15 cellular contexts compared by ENCODE assay signal in genomic region chr4:4391866-4392265, GRCh38. TPM values are rescaled to one million over a fixed set of nuclear protein-coding genes. Genes with fewer than 3 reads are reported as not detected.
A peak's percentile ranks its signal among the peaks of the same experiment; 100 is the strongest.
DNase-seq lines count a peak whose midpoint lies in the region; ATAC-seq and TF ChIP-seq lines count a peak whose summit lies in the region.
"Had no signal": no experiment of that assay in that cellular context is flagged by ENCODE, and none has a peak within 500 bp of the region (broad histone marks: within the 10 kb centered on the region; RNA-seq: fewer than 3 reads in every experiment).

No MANE protein-coding gene starts in this region.

- H3K4me3 Mint-ChIP-seq in T-helper 17 cell (no peak overlapping the region), endothelial cell (ENCODE audit: unreplicated experiment) (no peak overlapping the region)
- H3K4me3 Mint-ChIP-seq: CD4-positive, alpha-beta T cell; H9 had no signal

- H3K36me3 Mint-ChIP-seq in T-helper 17 cell (ENCODE audit: low read depth) (peaks cover 12% of the 10 kb centered on the region), endothelial cell (ENCODE audit: low read depth, unreplicated experiment) (peaks cover 8% of the 10 kb centered on the region)

- no peaks in the 10 kb centered on the region for H3K79me2 ChIP-seq in osteoblast (ENCODE audit: insufficient read depth, low read length)

- peak overlapping the region in 3 of 11 experiments; percentile 21 to 53 (median 29); a peak in 3 of 22 replicates for H3K27ac ChIP-seq in BLaER1 treated with 17β-estradiol and CSF1 and Interleukin-3, amounts not matched to agents 10 nM and 100 nM
- H3K27ac ChIP-seq in osteoblast (ENCODE audit: low read depth, low read length), result no peak overlapping the region
- no peak overlapping the region for H3K27ac ChIP-seq in stomach
- H3K27ac ChIP-seq: GM23248 had no signal

- no peak for TF ChIP-seq POLR2A in stomach (IDR thresholded peaks at IDR 0.05)

- H3K27ac Mint-ChIP-seq in T-helper 17 cell (peak overlapping the region; percentile 78), endothelial cell (ENCODE audit: unreplicated experiment) (peak overlapping the region; percentile 48)
- H3K27ac Mint-ChIP-seq: CD4-positive, alpha-beta T cell; H9 had no signal

- TF ChIP-seq CTCF in endothelial cell (IDR thresholded peaks at IDR 0.05; ENCODE audit: unreplicated experiment) (no peak), osteoblast (IDR thresholded peaks at IDR 0.05; ENCODE audit: extremely low read depth, low read depth, low read length) (no peak), stomach (IDR thresholded peaks at IDR 0.05) (no peak)

- H3K9me3 ChIP-seq in BLaER1 treated with 17β-estradiol and CSF1 and Interleukin-3, amounts not matched to agents 10 nM and 100 nM (replicated peaks in 1 of 11), result no peaks in the 10 kb centered on the region
- H3K9me3 ChIP-seq in T-helper 17 cell (ENCODE audit: control insufficient read depth, low read length, poor library complexity, severe bottlenecking), result no peaks in the 10 kb centered on the region
- no peaks in the 10 kb centered on the region for H3K9me3 ChIP-seq in osteoblast (ENCODE audit: low read depth, low read length)
- no peaks in the 10 kb centered on the region for H3K9me3 ChIP-seq in stomach

- 65 to 73% (median 67%) methylated on average over 4 of the region's 4 CpGs for WGBS in stomach, 5 donors

- TF ChIP-seq EP300 in stomach (IDR thresholded peaks at IDR 0.05), result no peak

- H3K27me3 Mint-ChIP-seq in T-helper 17 cell (no peaks in the 10 kb centered on the region), endothelial cell (ENCODE audit: unreplicated experiment) (peaks cover 9% of the 10 kb centered on the region)
- H3K27me3 Mint-ChIP-seq: CD4-positive, alpha-beta T cell had no signal

- no peak overlapping the region for H3K4me3 ChIP-seq in BLaER1 treated with 17β-estradiol and CSF1 and Interleukin-3, amounts not matched to agents 10 nM and 100 nM
- H3K4me3 ChIP-seq in osteoblast (ENCODE audit: insufficient read depth, low read length) (no peak overlapping the region), stomach (no peak overlapping the region)
- H3K4me3 ChIP-seq: GM12878, GM23248 had no signal

- H3K36me3 ChIP-seq in BLaER1 treated with 17β-estradiol and CSF1 and Interleukin-3, amounts not matched to agents 10 nM and 100 nM, result no peaks in the 10 kb centered on the region
- H3K36me3 ChIP-seq in osteoblast (ENCODE audit: insufficient read depth, low read length) (no peaks in the 10 kb centered on the region), stomach (no peaks in the 10 kb centered on the region)

- intact Hi-C loops in stomach (cut with DNase I; ENCODE audit: low total_unique reads), result no loop called here
- intact Hi-C loops in left ventricle myocardium superior (cut with micrococcal nuclease), result no loop called here

- peaks cover 0 to 41% (median 12%) of the 10 kb centered on the region in 11 experiments; a peak in 14 of 22 replicates for H4K20me1 ChIP-seq in BLaER1 treated with 17β-estradiol and CSF1 and Interleukin-3, amounts not matched to agents 10 nM and 100 nM
- H4K20me1 ChIP-seq in osteoblast (ENCODE audit: insufficient read depth, low read length), result no peaks in the 10 kb centered on the region

- H3K4me1 ChIP-seq in BLaER1 treated with 17β-estradiol and CSF1 and Interleukin-3, amounts not matched to agents 10 nM and 100 nM, result peaks cover 20 to 54% (median 42%) of the 10 kb centered on the region in 10 experiments
- H3K4me1 ChIP-seq in osteoblast (ENCODE audit: insufficient read depth, low read length), result no peaks in the 10 kb centered on the region
- peaks cover 13 to 26% (median 17%) of the 10 kb centered on the region in 4 donors for H3K4me1 ChIP-seq in stomach

- peaks cover 57 to 81% (median 75%) of the 10 kb centered on the region in 11 experiments for H3K27me3 ChIP-seq in BLaER1 treated with 17β-estradiol and CSF1 and Interleukin-3, amounts not matched to agents 10 nM and 100 nM
- H3K27me3 ChIP-seq in osteoblast (ENCODE audit: insufficient read depth, low read length) (peaks cover 47% of the 10 kb centered on the region), stomach (peaks cover 5 to 98% (median 30%) of the 10 kb centered on the region in 3 donors)

- H2AFZ ChIP-seq in osteoblast (ENCODE audit: low read length), result no peak overlapping the region
- H2AFZ ChIP-seq: GM23248 had no signal

- H3K9ac ChIP-seq in BLaER1 treated with 17β-estradiol and CSF1 and Interleukin-3, amounts not matched to agents 10 nM and 100 nM, result no peak overlapping the region
- H3K9ac ChIP-seq: GM23248 had no signal

- peak overlapping the region in 6 of 11 experiments; percentile 15 to 56 (median 41); a peak in 6 of 22 replicates for H3K4me2 ChIP-seq in BLaER1 treated with 17β-estradiol and CSF1 and Interleukin-3, amounts not matched to agents 10 nM and 100 nM
- H3K4me2 ChIP-seq in osteoblast (ENCODE audit: insufficient read depth, low read length), result no peak overlapping the region

- H3K9me3 Mint-ChIP-seq in endothelial cell (ENCODE audit: unreplicated experiment), result no peaks in the 10 kb centered on the region
- H3K9me3 Mint-ChIP-seq: CD4-positive, alpha-beta T cell; H9 had no signal

- no peak for DNase-seq in T-helper 17 cell
- DNase-seq in endothelial cell (ENCODE audit: low spot score), result no peak
- DNase-seq in osteoblast (ENCODE audit: insufficient read length, low spot score, missing footprints), result peak; percentile 76
- DNase-seq in NCI-H2081 (lab: John Stamatoyannopoulos, UW), result no peak
- no peak for DNase-seq in stomach
- DNase-seq in left ventricle myocardium superior, result no peak
- DNase-seq: ACHN; C1 segment of cervical spinal cord; Calu3; CD4-positive, alpha-beta T cell; DMS 273 treated with DMSO at 0.1 percent for 48 hours; GM23248; H9 had no signal

- peaks cover 35% of the 10 kb centered on the region for H3K4me1 Mint-ChIP-seq in T-helper 17 cell
- peaks cover 9% of the 10 kb centered on the region for H3K4me1 Mint-ChIP-seq in endothelial cell (ENCODE audit: unreplicated experiment)

- ATAC-seq in T-helper 17 cell (no peak), left ventricle myocardium superior (no peak)
- ATAC-seq: GM12878 had no signal

RNA-seq across cellular contexts. Expression of gene NSG1, which starts 5.0 kb away (rescaled TPM):
- total RNA-seq in T-helper 17 cell (10 to 100 TPM; 13.1 to 50.9 TPM), endothelial cell (ENCODE audit: unreplicated experiment) (2.9 TPM), osteoblast (not detected in 2 replicates), stomach (1 to 10 TPM in 4 of 5 donors, not detected in 1; 1.2 to 8.1 (median 1.8) TPM), left ventricle myocardium superior (12.2 TPM)
- polyA plus RNA-seq in stomach, result 10 to 100 TPM in 1 of 3 donors, 1 to 10 TPM in 2; 4.1 to 13.6 (median 8.0) TPM
- total RNA-seq: Calu3 had no signal
